8 cellular contexts compared by ENCODE assay signal in the genomic region with DNA sequence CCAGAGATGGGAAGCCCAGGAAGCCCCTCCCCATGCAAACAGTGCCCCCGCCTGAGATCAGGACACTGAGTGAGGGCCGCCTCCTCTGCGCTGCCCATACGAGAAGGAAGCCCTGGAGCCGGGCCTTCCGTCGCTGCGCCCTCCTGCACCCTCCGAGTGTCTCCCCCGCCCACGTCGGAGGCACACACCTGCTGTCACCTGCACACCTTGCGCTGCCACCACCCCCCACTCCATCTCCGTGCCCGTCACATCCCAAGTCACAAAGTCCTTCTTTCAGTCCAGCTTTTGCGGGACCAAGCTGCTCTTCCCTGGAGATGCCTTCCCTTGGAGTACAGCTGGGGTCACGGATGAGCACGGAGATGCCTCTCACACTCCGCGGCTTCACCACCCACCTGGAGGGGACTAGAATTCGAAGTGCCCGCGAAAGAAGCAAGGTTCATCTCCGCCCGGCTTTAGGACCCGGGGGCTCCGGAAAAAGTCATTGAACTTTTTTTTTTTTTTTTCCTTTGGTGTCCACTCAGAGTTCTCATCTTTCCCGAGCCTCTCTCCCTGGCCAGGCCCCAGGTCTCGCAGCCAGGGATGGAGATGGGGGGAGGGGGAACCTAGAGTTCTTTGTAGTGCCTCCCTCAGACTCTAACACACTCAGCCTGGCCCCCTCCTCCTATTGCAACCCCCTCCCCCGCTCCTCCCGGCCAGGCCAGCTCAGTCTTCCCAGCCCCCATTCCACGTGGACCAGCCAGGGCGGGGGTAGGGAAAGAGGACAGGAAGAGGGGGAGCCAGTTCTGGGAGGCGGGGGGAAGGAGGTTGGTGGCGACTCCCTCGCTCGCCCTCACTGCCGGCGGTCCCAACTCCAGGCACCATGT. TPM values are rescaled to one million over a fixed set of nuclear protein-coding genes. Genes with fewer than 3 reads are reported as not detected.
A peak's percentile ranks its signal among the peaks of the same experiment; 100 is the strongest.
DNase-seq lines count a peak whose midpoint lies in the region; ATAC-seq and TF ChIP-seq lines count a peak whose summit lies in the region.

A gene with protein sequence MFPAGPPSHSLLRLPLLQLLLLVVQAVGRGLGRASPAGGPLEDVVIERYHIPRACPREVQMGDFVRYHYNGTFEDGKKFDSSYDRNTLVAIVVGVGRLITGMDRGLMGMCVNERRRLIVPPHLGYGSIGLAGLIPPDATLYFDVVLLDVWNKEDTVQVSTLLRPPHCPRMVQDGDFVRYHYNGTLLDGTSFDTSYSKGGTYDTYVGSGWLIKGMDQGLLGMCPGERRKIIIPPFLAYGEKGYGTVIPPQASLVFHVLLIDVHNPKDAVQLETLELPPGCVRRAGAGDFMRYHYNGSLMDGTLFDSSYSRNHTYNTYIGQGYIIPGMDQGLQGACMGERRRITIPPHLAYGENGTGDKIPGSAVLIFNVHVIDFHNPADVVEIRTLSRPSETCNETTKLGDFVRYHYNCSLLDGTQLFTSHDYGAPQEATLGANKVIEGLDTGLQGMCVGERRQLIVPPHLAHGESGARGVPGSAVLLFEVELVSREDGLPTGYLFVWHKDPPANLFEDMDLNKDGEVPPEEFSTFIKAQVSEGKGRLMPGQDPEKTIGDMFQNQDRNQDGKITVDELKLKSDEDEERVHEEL (plus strand): TSS at position 829 of the 863 bp plus-strand sequence. CDS start 31 bp downstream, at position 860.

- H3K36me3 ChIP-seq in H7 (replicated peaks; ENCODE audit: control insufficient read depth, insufficient read depth, low read length) (peaks cover 2% of the 10 kb centered on the region), muscle layer of duodenum (ENCODE audit: control insufficient read depth in 1 of 2, insufficient read depth in 2 of 2, low read length in 2 of 2) (peaks cover 0 to 4% of the 10 kb centered on the region in 2 donors)

- intact Hi-C loops in activated T-helper 1 cell treated with anti-CD3 and anti-CD28 coated beads, Interleukin-12 subunit alpha, Interleukin-12 subunit beta, Interleukin-2, Interleukin-4 antibody, amounts not matched to agents 30 ng/mL and 10 ng/mL and 1 ng/mL, durations not matched to agents 14 hours and 24 hours and 36 hours (cut with micrococcal nuclease), result loop anchor here (2.0 to 10.0 kb wide), 2 partner anchors 26 to 52 kb away; a partner anchor contains a TSS

- H3K27ac ChIP-seq in C4-2B, result peak within 1 kb of the TSS; percentile 93
- H3K27ac ChIP-seq in muscle layer of duodenum (ENCODE audit: low read length), result peak within 1 kb of the TSS; percentile 51

- H3K4me3 Mint-ChIP-seq in activated T-helper 1 cell treated with anti-CD3 and anti-CD28 coated beads, Interleukin-12 subunit alpha, Interleukin-12 subunit beta, Interleukin-2, Interleukin-4 antibody, amounts not matched to agents 30 ng/mL and 10 ng/mL and 1 ng/mL, durations not matched to agents 14 hours and 24 hours and 36 hours, result peak within 1 kb of the TSS; percentile 90

- H3K36me3 Mint-ChIP-seq in activated T-helper 1 cell treated with anti-CD3 and anti-CD28 coated beads, Interleukin-12 subunit alpha, Interleukin-12 subunit beta, Interleukin-2, Interleukin-4 antibody, amounts not matched to agents 30 ng/mL and 10 ng/mL and 1 ng/mL, durations not matched to agents 14 hours and 24 hours and 36 hours (ENCODE audit: low read depth), result peaks cover 1% of the 10 kb centered on the region

- ATAC-seq in GM18520 (IDR thresholded peaks at IDR 0.05; ENCODE audit: unreplicated experiment), result no peak

- TF ChIP-seq CTCF in C4-2B (conservative IDR thresholded peaks at IDR 0.05) (no peak), fibroblast of mammary gland (conservative IDR thresholded peaks at IDR 0.05; ENCODE audit: control insufficient read depth, insufficient read depth, low read depth, low read length) (no peak)

- H3K4me1 Mint-ChIP-seq in activated T-helper 1 cell treated with anti-CD3 and anti-CD28 coated beads, Interleukin-12 subunit alpha, Interleukin-12 subunit beta, Interleukin-2, Interleukin-4 antibody, amounts not matched to agents 30 ng/mL and 10 ng/mL and 1 ng/mL, durations not matched to agents 14 hours and 24 hours and 36 hours (ENCODE audit: low read depth), result peaks cover 14% of the 10 kb centered on the region

- DNase-seq in H7, result peak; percentile 99
- peak; percentile 26 for DNase-seq in NCI-H748 treated with DMSO at 0.1 percent for 48 hours (lab: John Stamatoyannopoulos, UW)
- DNase-seq in activated T-helper 1 cell treated with anti-CD3 and anti-CD28 coated beads, Interleukin-12 subunit alpha, Interleukin-12 subunit beta, Interleukin-2, Interleukin-4 antibody, amounts not matched to agents 30 ng/mL and 10 ng/mL and 1 ng/mL, durations not matched to agents 14 hours and 24 hours and 36 hours (ENCODE audit: low spot score), result peak; percentile 8
- peak; percentile 81 for DNase-seq in fibroblast of mammary gland (ENCODE audit: low read depth)
- DNase-seq in superior temporal gyrus (ENCODE audit: extremely low spot score), result peak; percentile 35

- H3K9me3 Mint-ChIP-seq in activated T-helper 1 cell treated with anti-CD3 and anti-CD28 coated beads, Interleukin-12 subunit alpha, Interleukin-12 subunit beta, Interleukin-2, Interleukin-4 antibody, amounts not matched to agents 30 ng/mL and 10 ng/mL and 1 ng/mL, durations not matched to agents 14 hours and 24 hours and 36 hours, result no peaks in the 10 kb centered on the region

- peak within 1 kb of the TSS; percentile 86 for H3K27ac Mint-ChIP-seq in activated T-helper 1 cell treated with anti-CD3 and anti-CD28 coated beads, Interleukin-12 subunit alpha, Interleukin-12 subunit beta, Interleukin-2, Interleukin-4 antibody, amounts not matched to agents 30 ng/mL and 10 ng/mL and 1 ng/mL, durations not matched to agents 14 hours and 24 hours and 36 hours

- H3K4me1 ChIP-seq in muscle layer of duodenum (ENCODE audit: control insufficient read depth in 1 of 2, insufficient read depth in 2 of 2, low read length in 2 of 2), result peaks cover 0 to 31% of the 10 kb centered on the region in 2 donors

- peaks cover 30% of the 10 kb centered on the region for H3K27me3 Mint-ChIP-seq in activated T-helper 1 cell treated with anti-CD3 and anti-CD28 coated beads, Interleukin-12 subunit alpha, Interleukin-12 subunit beta, Interleukin-2, Interleukin-4 antibody, amounts not matched to agents 30 ng/mL and 10 ng/mL and 1 ng/mL, durations not matched to agents 14 hours and 24 hours and 36 hours (ENCODE audit: insufficient read depth)

- H3K27me3 ChIP-seq in H7 (ENCODE audit: control insufficient read depth, insufficient read depth, low read length) (peaks cover 10% of the 10 kb centered on the region), muscle layer of duodenum (ENCODE audit: low read depth, low read length) (peaks cover 4% of the 10 kb centered on the region)

- H3K9me3 ChIP-seq in muscle layer of duodenum (ENCODE audit: control insufficient read depth in 1 of 2, low read length in 2 of 2), result no peaks in the 10 kb centered on the region

- H3K4me3 ChIP-seq in H7 (ENCODE audit: insufficient read depth, low read depth, low read length), result peak within 1 kb of the TSS; percentile 82
- peak within 1 kb of the TSS; percentile 76 for H3K4me3 ChIP-seq in fibroblast of mammary gland (ENCODE audit: control insufficient read depth, low read depth, low read length)
- peak within 1 kb of the TSS; percentile 81 to 90 for H3K4me3 ChIP-seq in muscle layer of duodenum (ENCODE audit: low read depth in 1 of 2, low read length in 2 of 2)

RNA-seq across cellular contexts. Expression of the gene that starts here (rescaled TPM):
- 206 and 213 TPM in 2 replicates for total RNA-seq in H7 (2014; rRNA removed; shearing (Covaris generic))
- total RNA-seq in activated T-helper 1 cell treated with anti-CD3 and anti-CD28 coated beads, Interleukin-12 subunit alpha, Interleukin-12 subunit beta, Interleukin-2, Interleukin-4 antibody, amounts not matched to agents 30 ng/mL and 10 ng/mL and 1 ng/mL, durations not matched to agents 14 hours and 24 hours and 36 hours, result 0.62 and 1.1 TPM in 2 replicates

Comparison
In these comparisons a context has a peak if more than half of its experiments do, and no peak if none do; other contexts are left out.
1. RNA of the gene that starts here (total RNA-seq): 206 to 213 TPM in H7; 0.62 to 1.1 TPM in activated T-helper 1 cell treated with anti-CD3 and anti-CD28 coated beads, Interleukin-12 subunit alpha, Interleukin-12 subunit beta, Interleukin-2, Interleukin-4 antibody, amounts not matched to agents 30 ng/mL and 10 ng/mL and 1 ng/mL, durations not matched to agents 14 hours and 24 hours and 36 hours; every median in the first group is over 10 times any median in the second.
2. DNase-seq: peak in every context shown above with its lines; median percentile 99 in H7; 81 in fibroblast of mammary gland; 35 in superior temporal gyrus; 26 in NCI-H748 treated with DMSO at 0.1 percent for 48 hours; 8 in activated T-helper 1 cell treated with anti-CD3 and anti-CD28 coated beads, Interleukin-12 subunit alpha, Interleukin-12 subunit beta, Interleukin-2, Interleukin-4 antibody, amounts not matched to agents 30 ng/mL and 10 ng/mL and 1 ng/mL, durations not matched to agents 14 hours and 24 hours and 36 hours.
3. Peak in every context shown above with its lines, with median percentiles within 50 percentile points of each other: H3K4me3 ChIP-seq.